In genomic region chr19:6279620-6279930, GRCh38 we compare ENCODE assay signal across 8 cellular contexts. TPM values are rescaled to one million over a fixed set of nuclear protein-coding genes. Genes with fewer than 3 reads are reported as not detected.
A peak's percentile ranks its signal among the peaks of the same experiment; 100 is the strongest.
DNase-seq lines count a peak whose midpoint lies in the region; ATAC-seq and TF ChIP-seq lines count a peak whose summit lies in the region.

No MANE protein-coding gene starts in this region.

- H3K4me2 ChIP-seq in OCI-LY1 (ENCODE audit: low read length) = peak overlapping the region; percentile 98

- H3K9me3 ChIP-seq in OCI-LY1 (ENCODE audit: low read length) = no peaks in the 10 kb centered on the region

- no peaks in the 10 kb centered on the region for H3K9me3 Mint-ChIP-seq in stimulated activated effector memory CD8-positive, alpha-beta T cell treated with anti-CD3 and anti-CD28 coated beads, Interleukin-12 subunit alpha, Interleukin-12 subunit beta, amount 100 ng/mL, for 72 hours
- H3K9me3 Mint-ChIP-seq in activated T-helper 2 cell treated with anti-CD3 and anti-CD28 coated beads, Interferon-gamma antibody, Interleukin-2, Interleukin-4, amounts not matched to agents 10 μg/mL and 5 μg/mL and 100 μg/mL, durations not matched to agents 14 hours and 24 hours and 36 hours = no peaks in the 10 kb centered on the region

- peaks cover 27% of the 10 kb centered on the region for H3K4me1 ChIP-seq in OCI-LY1 (ENCODE audit: insufficient read depth, low read length, severe bottlenecking)

- H3K27ac ChIP-seq in OCI-LY1 (ENCODE audit: low read depth, low read length, poor library complexity, severe bottlenecking) = no peak overlapping the region

- DNase-seq in AG09309 (ENCODE audit: low read depth) (no peak), fibroblast of villous mesenchyme (ENCODE audit: low read depth) (no peak)
- DNase-seq in stimulated activated effector memory CD8-positive, alpha-beta T cell treated with anti-CD3 and anti-CD28 coated beads, Interleukin-12 subunit alpha, Interleukin-12 subunit beta, amount 100 ng/mL, for 72 hours (ENCODE audit: low spot score in 2 of 2) = no peak
- no peak for DNase-seq in activated T-helper 2 cell treated with anti-CD3 and anti-CD28 coated beads, Interferon-gamma antibody, Interleukin-2, Interleukin-4, amounts not matched to agents 10 μg/mL and 5 μg/mL and 100 μg/mL, durations not matched to agents 14 hours and 24 hours and 36 hours (ENCODE audit: low spot score)
- DNase-seq in stimulated activated CD4-positive, alpha-beta T cell treated with anti-CD3 and anti-CD28 coated beads, Interleukin-2, amount 100 ng/mL, for 48 hours = no peak

- H3K27me3 ChIP-seq in OCI-LY1 (ENCODE audit: insufficient read depth, low read length) = no peaks in the 10 kb centered on the region

- H3K4me3 ChIP-seq in AG09309 (ENCODE audit: control insufficient read depth, low read depth, low read length) (peak overlapping the region; percentile 96), OCI-LY1 (ENCODE audit: low read depth, low read length, poor library complexity, severe bottlenecking) (peak overlapping the region; percentile 88), fibroblast of villous mesenchyme (ENCODE audit: low read depth, low read length) (peak overlapping the region; percentile 87)

- ATAC-seq in GM21529 (IDR thresholded peaks at IDR 0.05; ENCODE audit: unreplicated experiment) (peak; percentile 34), GM19328 (IDR thresholded peaks at IDR 0.05; ENCODE audit: unreplicated experiment) (no peak)
- peak; percentile 66 for ATAC-seq in stimulated activated effector memory CD8-positive, alpha-beta T cell treated with anti-CD3 and anti-CD28 coated beads, Interleukin-12 subunit alpha, Interleukin-12 subunit beta, amount 100 ng/mL, for 72 hours

- peaks cover 8% of the 10 kb centered on the region; the same call in 1 of the 2 replicates for H3K36me3 ChIP-seq in OCI-LY1 (ENCODE audit: insufficient read depth, low read length)

- H3K9me2 ChIP-seq in OCI-LY1 (ENCODE audit: low read depth, low read length) = no peaks in the 10 kb centered on the region

- no peaks in the 10 kb centered on the region for H4K20me1 ChIP-seq in OCI-LY1 (ENCODE audit: insufficient read depth, low read length)

- H3K27ac Mint-ChIP-seq in stimulated activated effector memory CD8-positive, alpha-beta T cell treated with anti-CD3 and anti-CD28 coated beads, Interleukin-12 subunit alpha, Interleukin-12 subunit beta, amount 100 ng/mL, for 72 hours = peak overlapping the region; percentile 97
- no peak overlapping the region for H3K27ac Mint-ChIP-seq in activated T-helper 2 cell treated with anti-CD3 and anti-CD28 coated beads, Interferon-gamma antibody, Interleukin-2, Interleukin-4, amounts not matched to agents 10 μg/mL and 5 μg/mL and 100 μg/mL, durations not matched to agents 14 hours and 24 hours and 36 hours

- peak overlapping the region; percentile 91 for H3K4me3 Mint-ChIP-seq in stimulated activated effector memory CD8-positive, alpha-beta T cell treated with anti-CD3 and anti-CD28 coated beads, Interleukin-12 subunit alpha, Interleukin-12 subunit beta, amount 100 ng/mL, for 72 hours
- no peak overlapping the region for H3K4me3 Mint-ChIP-seq in activated T-helper 2 cell treated with anti-CD3 and anti-CD28 coated beads, Interferon-gamma antibody, Interleukin-2, Interleukin-4, amounts not matched to agents 10 μg/mL and 5 μg/mL and 100 μg/mL, durations not matched to agents 14 hours and 24 hours and 36 hours (ENCODE audit: low read depth)

- H3K36me3 Mint-ChIP-seq in stimulated activated effector memory CD8-positive, alpha-beta T cell treated with anti-CD3 and anti-CD28 coated beads, Interleukin-12 subunit alpha, Interleukin-12 subunit beta, amount 100 ng/mL, for 72 hours = peaks cover 26% of the 10 kb centered on the region
- peaks cover 11% of the 10 kb centered on the region for H3K36me3 Mint-ChIP-seq in activated T-helper 2 cell treated with anti-CD3 and anti-CD28 coated beads, Interferon-gamma antibody, Interleukin-2, Interleukin-4, amounts not matched to agents 10 μg/mL and 5 μg/mL and 100 μg/mL, durations not matched to agents 14 hours and 24 hours and 36 hours (ENCODE audit: low read depth)

- H3K79me2 ChIP-seq in OCI-LY1 (ENCODE audit: insufficient read depth, low read length) = peaks cover 42% of the 10 kb centered on the region

- peak overlapping the region; percentile 93 for H3K9ac ChIP-seq in OCI-LY1 (ENCODE audit: low read length)

- TF ChIP-seq CTCF in AG09309 (IDR thresholded peaks at IDR 0.05; ENCODE audit: control insufficient read depth, insufficient read depth, low read depth, low read length, missing control alignments) (no peak), OCI-LY1 (IDR thresholded peaks at IDR 0.05; ENCODE audit: low read length) (no peak), fibroblast of villous mesenchyme (IDR thresholded peaks at IDR 0.05; ENCODE audit: insufficient read depth, low read depth, low read length) (no peak)

- intact Hi-C loops in activated T-helper 2 cell treated with anti-CD3 and anti-CD28 coated beads, Interferon-gamma antibody, Interleukin-2, Interleukin-4, amounts not matched to agents 10 μg/mL and 5 μg/mL and 100 μg/mL, durations not matched to agents 14 hours and 24 hours and 36 hours (cut with micrococcal nuclease) = no loop called here

- H3F3A ChIP-seq in OCI-LY1 (ENCODE audit: insufficient read depth, low read length) = no peaks in the 10 kb centered on the region

- no peak overlapping the region for H2AFZ ChIP-seq in OCI-LY1 (ENCODE audit: low read length)

- H3K27me3 Mint-ChIP-seq in activated T-helper 2 cell treated with anti-CD3 and anti-CD28 coated beads, Interferon-gamma antibody, Interleukin-2, Interleukin-4, amounts not matched to agents 10 μg/mL and 5 μg/mL and 100 μg/mL, durations not matched to agents 14 hours and 24 hours and 36 hours (ENCODE audit: low read depth) = no peaks in the 10 kb centered on the region

- peaks cover 43% of the 10 kb centered on the region for H3K4me1 Mint-ChIP-seq in stimulated activated effector memory CD8-positive, alpha-beta T cell treated with anti-CD3 and anti-CD28 coated beads, Interleukin-12 subunit alpha, Interleukin-12 subunit beta, amount 100 ng/mL, for 72 hours
- H3K4me1 Mint-ChIP-seq in activated T-helper 2 cell treated with anti-CD3 and anti-CD28 coated beads, Interferon-gamma antibody, Interleukin-2, Interleukin-4, amounts not matched to agents 10 μg/mL and 5 μg/mL and 100 μg/mL, durations not matched to agents 14 hours and 24 hours and 36 hours (ENCODE audit: low read depth) = peaks cover 18% of the 10 kb centered on the region

RNA-seq across cellular contexts. Expression of gene MLLT1, which starts 0.2 kb away (rescaled TPM):
- 11.9 and 12.5 TPM in 2 replicates for total RNA-seq in fibroblast of villous mesenchyme
- total RNA-seq in activated T-helper 2 cell treated with anti-CD3 and anti-CD28 coated beads, Interferon-gamma antibody, Interleukin-2, Interleukin-4, amounts not matched to agents 10 μg/mL and 5 μg/mL and 100 μg/mL, durations not matched to agents 14 hours and 24 hours and 36 hours = 58.7 and 61.8 TPM in 2 replicates

RNA-seq across cellular contexts. Expression of gene ACER1, which starts 53.8 kb away (rescaled TPM):
- total RNA-seq in fibroblast of villous mesenchyme = not detected in 2 replicates
- total RNA-seq in activated T-helper 2 cell treated with anti-CD3 and anti-CD28 coated beads, Interferon-gamma antibody, Interleukin-2, Interleukin-4, amounts not matched to agents 10 μg/mL and 5 μg/mL and 100 μg/mL, durations not matched to agents 14 hours and 24 hours and 36 hours = 0.11 TPM in 2 replicates
